In genomic region chr19:1163283-1163933, GRCh38 we compare ENCODE assay signal across 22 cellular contexts. TPM values are rescaled to one million over a fixed set of nuclear protein-coding genes. Genes with fewer than 3 reads are reported as not detected.
DNase-seq lines count a peak whose midpoint lies in the region; ATAC-seq, FAIRE-seq and TF ChIP-seq lines count a peak whose summit lies in the region.
"Had no signal": no experiment of that assay in that cellular context is flagged by ENCODE, and none has a peak within 500 bp of the region (broad histone marks: within the 10 kb centered on the region; RNA-seq: fewer than 3 reads in every experiment).

No MANE protein-coding gene starts in this region.

- POLR2A ChIA-PET in CD4-positive, alpha-beta T cell (lab: Charles Lee) = no interaction called here
- POLR2A ChIA-PET in HepG2 (lab: Yijun Ruan, JAX) = no interaction called here

- no peaks in the 10 kb centered on the region for H3K36me3 Mint-ChIP-seq in CD4-positive, alpha-beta T cell (ENCODE audit: low read depth)
- H3K36me3 Mint-ChIP-seq in chondrocyte (ENCODE audit: low read depth) = no peaks in the 10 kb centered on the region
- H3K36me3 Mint-ChIP-seq: activated naive CD4-positive, alpha-beta T cell treated with anti-CD3 and anti-CD28 coated beads, Interleukin-2, amount 50 U/mL, for 24 hours had no signal

- H3K36me3 ChIP-seq in HepG2 (replicated peaks in 1 of 2; ENCODE audit: control insufficient read depth in 1 of 2, insufficient read depth in 2 of 2, low read length in 2 of 2) = no peaks in the 10 kb centered on the region; a peak in 1 of 5 replicates

- no peak for TF ChIP-seq POLR2A in HepG2 (IDR thresholded peaks at IDR 0.05; ENCODE audit: insufficient read depth in 1 of 2, low read depth in 2 of 2, low read length in 2 of 2)
- TF ChIP-seq POLR2A in erythroblast (IDR thresholded peaks at IDR 0.05; ENCODE audit: low read length) = no peak

- H4K20me1 ChIP-seq in HepG2 (ENCODE audit: insufficient read depth, low read length) = peaks cover 12% of the 10 kb centered on the region

- H3K4me1 ChIP-seq in HepG2 (ENCODE audit: insufficient read depth, low read length) = peaks cover 20% of the 10 kb centered on the region

- DNase-seq in CD4-positive, alpha-beta T cell = no peak
- peak; percentile 91 for DNase-seq in chondrocyte (ENCODE audit: low spot score)
- DNase-seq in HepG2 (ENCODE audit: low spot score) = no peak
- DNase-seq in sciatic nerve (ENCODE audit: low spot score) = peak; percentile 66
- no peak for DNase-seq in erythroblast (lab: John Stamatoyannopoulos, UW)
- no peak for DNase-seq in activated CD4-positive, alpha-beta T cell treated with anti-CD3 and anti-CD28 coated beads for 48 hours
- DNase-seq in NCI-H345 (lab: John Stamatoyannopoulos, UW) = no peak
- DNase-seq: activated CD4-positive, alpha-beta T cell treated with anti-CD3 and anti-CD28 coated beads, Interleukin-2, amount 50 U/mL, for 48 hours; activated T-cell treated with anti-CD3 and anti-CD28 coated beads, Interleukin-2, amount 50 U/mL, for 1 hour; cortex of kidney; GF-D8; H9; MG63; NCI-H1694; NCI-H446 treated with DMSO at 0.1 percent for 48 hours; SHP77; sigmoid colon; stimulated activated CD4-positive, alpha-beta T cell treated with anti-CD3 and anti-CD28 coated beads, Interleukin-2, amount 100 ng/mL, for 24 hours; T-helper 1 cell had no signal

- no peaks in the 10 kb centered on the region for H3K27me3 ChIP-seq in CD4-positive, alpha-beta T cell (ENCODE audit: control insufficient read depth, insufficient read depth, low read length)
- no peaks in the 10 kb centered on the region for H3K27me3 ChIP-seq in HepG2 (ENCODE audit: control insufficient read depth in 1 of 2, insufficient read depth in 2 of 2, low read length in 2 of 2)
- H3K27me3 ChIP-seq: MG63, sigmoid colon had no signal

- H3K27ac ChIP-seq in CD4-positive, alpha-beta T cell (ENCODE audit: low read depth, low read length) = no peak overlapping the region
- no peak overlapping the region for H3K27ac ChIP-seq in HepG2 (ENCODE audit: extremely low read length, insufficient read depth, low read length)
- H3K27ac ChIP-seq: epithelial cell of prostate, sigmoid colon had no signal

- intact Hi-C loops in CD4-positive, alpha-beta T cell (cut with DNase I, micrococcal nuclease) = no loop called here
- intact Hi-C loops in HepG2 (cut with micrococcal nuclease; ENCODE audit: unreplicated experiment) (no loop called here), sciatic nerve (cut with DNase I) (no loop called here)

- no peak overlapping the region for H3K4me2 ChIP-seq in HepG2 (ENCODE audit: low read depth, low read length)

- no peak for ATAC-seq in CD4-positive, alpha-beta T cell (ENCODE audit: poor library complexity)
- no peak for ATAC-seq in HepG2
- ATAC-seq in sciatic nerve = no peak
- no peak for ATAC-seq in HG02642 (IDR thresholded peaks at IDR 0.05; ENCODE audit: poor library complexity, unreplicated experiment)

- TF ChIP-seq CTCF in CD4-positive, alpha-beta T cell (IDR thresholded peaks at IDR 0.05) = no peak
- no peak for TF ChIP-seq CTCF in chondrocyte (IDR thresholded peaks at IDR 0.05)
- no peak for TF ChIP-seq CTCF in HepG2 (CRISPR knock-in tag; IDR thresholded peaks at IDR 0.05)

- BruUV-seq in HepG2 (replicated peaks; lab: Mats Ljungman, UMichigan) = no TSS peak

- H3K27me3 Mint-ChIP-seq in CD4-positive, alpha-beta T cell = no peaks in the 10 kb centered on the region
- no peaks in the 10 kb centered on the region for H3K27me3 Mint-ChIP-seq in chondrocyte (ENCODE audit: low read depth)
- H3K27me3 Mint-ChIP-seq: activated naive CD4-positive, alpha-beta T cell treated with anti-CD3 and anti-CD28 coated beads, Interleukin-2, amount 50 U/mL, for 24 hours had no signal

- no peaks in the 10 kb centered on the region for H3K9me3 ChIP-seq in CD4-positive, alpha-beta T cell (ENCODE audit: control insufficient read depth, low read length)
- H3K9me3 ChIP-seq in HepG2 (ENCODE audit: low read length) = no peaks in the 10 kb centered on the region
- H3K9me3 ChIP-seq: MG63, sigmoid colon had no signal

- TF ChIP-seq RAD21 in HepG2 (CRISPR knock-in tag; IDR thresholded peaks at IDR 0.05) = no peak

- in situ Hi-C loops in HepG2 (cut with HindIII; ENCODE audit: extremely low pct_ligation_motif_present, low pct_unique_long_range_greater_than_20kb) = no loop called here

- CTCF ChIA-PET in CD4-positive, alpha-beta T cell (lab: Charles Lee) = interaction anchor here (1.5 kb wide), 1 partner anchor 50 kb away, joined by 3 read pairs; no protein-coding TSS in a partner anchor
- CTCF ChIA-PET in HepG2 (lab: Yijun Ruan, JAX; ENCODE audit: low intra/inter-chr PET ratio, low total read pairs) = no interaction called here

- no peak overlapping the region for H3K4me3 ChIP-seq in HepG2 (replicated peaks in 1 of 3; ENCODE audit: insufficient read depth in 1 of 3, low read depth in 2 of 3, low read length in 3 of 3)
- H3K4me3 ChIP-seq: MG63, sigmoid colon had no signal

- TF ChIP-seq EP300 in HepG2 (IDR thresholded peaks at IDR 0.05; ENCODE audit: low read depth in 2 of 2, low read length in 2 of 2) (no peak), HepG2 (CRISPR knock-in tag; IDR thresholded peaks at IDR 0.05; ENCODE audit: borderline replicate concordance) (no peak)

- peak overlapping the region; percentile 32 for H3K27ac Mint-ChIP-seq in CD4-positive, alpha-beta T cell
- no peak overlapping the region for H3K27ac Mint-ChIP-seq in chondrocyte (ENCODE audit: unreplicated experiment)
- H3K27ac Mint-ChIP-seq: H9 had no signal

- H3K79me2 ChIP-seq in HepG2 (ENCODE audit: insufficient read depth, low read length) = peaks cover 20% of the 10 kb centered on the region

- FAIRE-seq in HepG2 (lab: Jason Lieb, UNC) = no peak

- H3K4me1 Mint-ChIP-seq in CD4-positive, alpha-beta T cell (ENCODE audit: low read depth) = peaks cover 5% of the 10 kb centered on the region
- H3K4me1 Mint-ChIP-seq in chondrocyte (ENCODE audit: low read depth) = peaks cover 5% of the 10 kb centered on the region

- H3K9me3 Mint-ChIP-seq in CD4-positive, alpha-beta T cell = no peaks in the 10 kb centered on the region
- no peaks in the 10 kb centered on the region for H3K9me3 Mint-ChIP-seq in chondrocyte (ENCODE audit: low read depth)
- H3K9me3 Mint-ChIP-seq: activated naive CD4-positive, alpha-beta T cell treated with anti-CD3 and anti-CD28 coated beads, Interleukin-2, amount 50 U/mL, for 24 hours; H9 had no signal

- H3K4me3 Mint-ChIP-seq in CD4-positive, alpha-beta T cell = no peak overlapping the region
- no peak overlapping the region for H3K4me3 Mint-ChIP-seq in chondrocyte (ENCODE audit: unreplicated experiment)
- H3K4me3 Mint-ChIP-seq: activated naive CD4-positive, alpha-beta T cell treated with anti-CD3 and anti-CD28 coated beads, Interleukin-2, amount 50 U/mL, for 24 hours; H9 had no signal

- no peak overlapping the region for H2AFZ ChIP-seq in HepG2 (ENCODE audit: low read length)

- H3K9ac ChIP-seq in HepG2 (ENCODE audit: insufficient read depth, low read depth, low read length) = no peak overlapping the region

- WGBS in HepG2 (ENCODE audit: low lambda C conversion rate) = 98% methylated on average over 12 of the region's 41 CpGs

RNA-seq across cellular contexts. Expression of gene SBNO2, which starts 10.7 kb away (rescaled TPM):
- 100 to 1,000 TPM; 126 to 137 TPM for total RNA-seq in CD4-positive, alpha-beta T cell
- total RNA-seq in chondrocyte (25.9 to 46.0 TPM (median 45.6 TPM) in 3 replicates), HepG2 (2016; rRNA removed; fragmentation: Illumina TruSeq; extraction: Trizol) (5.8 and 10.4 TPM in 2 replicates), sciatic nerve (131 TPM)
- 3.3 and 3.8 TPM in 2 replicates for total RNA-seq in HepG2 (2016; cell fraction: cytosol; rRNA removed; fragmentation: Illumina TruSeq; extraction: Trizol; ENCODE audit: low read depth)
- total RNA-seq in HepG2 (2016; cell fraction: insoluble cytoplasmic fraction; rRNA removed; fragmentation: Illumina TruSeq; extraction: Trizol) = 6.5 and 12.4 TPM in 2 replicates
- 7.7 and 8.1 TPM in 2 replicates for total RNA-seq in HepG2 (2016; cell fraction: membrane; rRNA removed; fragmentation: Illumina TruSeq; extraction: Trizol)
- 10.4 and 12.1 TPM in 2 replicates for total RNA-seq in HepG2 (2016; cell fraction: nucleus; rRNA removed; fragmentation: Illumina TruSeq; extraction: Trizol)
- polyA plus RNA-seq in HepG2 (2011; rRNA removed) = 8.6 and 10.8 TPM in 2 replicates
- 4.1 and 8.0 TPM in 2 replicates for polyA plus RNA-seq in HepG2 (2011; cell fraction: cytosol; rRNA removed)
- polyA plus RNA-seq in HepG2 (2011; cell fraction: nucleus; rRNA removed) = 53.6 and 82.3 TPM in 2 replicates
- polyA plus RNA-seq in HepG2 (2012) = 10.8 and 11.3 TPM in 2 replicates
- 1.0 and 1.1 TPM in 2 replicates for polyA plus RNA-seq in HepG2 (2016; cell fraction: cytosol; fragmentation: Illumina TruSeq; extraction: Trizol; ENCODE audit: low read depth)
- 6.7 and 7.7 TPM in 2 replicates for polyA plus RNA-seq in HepG2 (2016; cell fraction: insoluble cytoplasmic fraction; fragmentation: Illumina TruSeq; extraction: Trizol; ENCODE audit: low read depth)
- 2.8 and 3.4 TPM in 2 replicates for polyA plus RNA-seq in HepG2 (2016; cell fraction: membrane; fragmentation: Illumina TruSeq; extraction: Trizol; ENCODE audit: low read depth)
- 33.1 and 36.3 TPM in 2 replicates for polyA plus RNA-seq in HepG2 (2016; cell fraction: nucleus; fragmentation: Illumina TruSeq; extraction: Trizol; ENCODE audit: insufficient read depth, low read depth)
- polyA minus RNA-seq in HepG2 (2011; rRNA and poly(A)+ RNA removed; ENCODE audit: low replicate concordance) = 21.5 and 30.2 TPM in 2 replicates
- polyA minus RNA-seq in HepG2 (2011; cell fraction: cytosol; rRNA and poly(A)+ RNA removed) = 9.8 and 12.0 TPM in 2 replicates
- 13.0 and 13.4 TPM in 2 replicates for polyA minus RNA-seq in HepG2 (2011; cell fraction: nucleus; rRNA and poly(A)+ RNA removed)

RNA-seq across cellular contexts. Expression of gene STK11, which starts 42.2 kb away (rescaled TPM):
- 10 to 100 TPM; 49.7 to 53.0 TPM for total RNA-seq in CD4-positive, alpha-beta T cell
- total RNA-seq in chondrocyte (41.1 to 44.5 TPM (median 42.3 TPM) in 3 replicates), HepG2 (2016; rRNA removed; fragmentation: Illumina TruSeq; extraction: Trizol) (28.4 and 43.6 TPM in 2 replicates), sciatic nerve (57.2 TPM)
- total RNA-seq in HepG2 (2016; cell fraction: cytosol; rRNA removed; fragmentation: Illumina TruSeq; extraction: Trizol; ENCODE audit: low read depth) = 18.3 and 20.2 TPM in 2 replicates
- 23.3 and 42.4 TPM in 2 replicates for total RNA-seq in HepG2 (2016; cell fraction: insoluble cytoplasmic fraction; rRNA removed; fragmentation: Illumina TruSeq; extraction: Trizol)
- 47.5 and 49.4 TPM in 2 replicates for total RNA-seq in HepG2 (2016; cell fraction: membrane; rRNA removed; fragmentation: Illumina TruSeq; extraction: Trizol)
- total RNA-seq in HepG2 (2016; cell fraction: nucleus; rRNA removed; fragmentation: Illumina TruSeq; extraction: Trizol) = 33.1 and 35.0 TPM in 2 replicates
- 27.5 and 40.8 TPM in 2 replicates for polyA plus RNA-seq in HepG2 (2011; rRNA removed)
- 31.3 and 45.7 TPM in 2 replicates for polyA plus RNA-seq in HepG2 (2011; cell fraction: cytosol; rRNA removed)
- polyA plus RNA-seq in HepG2 (2011; cell fraction: nucleus; rRNA removed) = 143 and 178 TPM in 2 replicates
- 38.3 and 41.3 TPM in 2 replicates for polyA plus RNA-seq in HepG2 (2012)
- 12.4 and 14.0 TPM in 2 replicates for polyA plus RNA-seq in HepG2 (2016; cell fraction: cytosol; fragmentation: Illumina TruSeq; extraction: Trizol; ENCODE audit: low read depth)
- 24.8 and 28.5 TPM in 2 replicates for polyA plus RNA-seq in HepG2 (2016; cell fraction: insoluble cytoplasmic fraction; fragmentation: Illumina TruSeq; extraction: Trizol; ENCODE audit: low read depth)
- 31.5 and 34.3 TPM in 2 replicates for polyA plus RNA-seq in HepG2 (2016; cell fraction: membrane; fragmentation: Illumina TruSeq; extraction: Trizol; ENCODE audit: low read depth)
- 76.9 and 78.9 TPM in 2 replicates for polyA plus RNA-seq in HepG2 (2016; cell fraction: nucleus; fragmentation: Illumina TruSeq; extraction: Trizol; ENCODE audit: insufficient read depth, low read depth)
- 2.2 and 54.9 TPM in 2 replicates for polyA minus RNA-seq in HepG2 (2011; rRNA and poly(A)+ RNA removed; ENCODE audit: low replicate concordance)
- 24.1 and 27.3 TPM in 2 replicates for polyA minus RNA-seq in HepG2 (2011; cell fraction: cytosol; rRNA and poly(A)+ RNA removed)
- polyA minus RNA-seq in HepG2 (2011; cell fraction: nucleus; rRNA and poly(A)+ RNA removed) = 21.8 and 30.2 TPM in 2 replicates

RNA-seq across cellular contexts. Expression of gene GPX4, which starts 59.6 kb away (rescaled TPM):
- total RNA-seq in CD4-positive, alpha-beta T cell = 100 to 1,000 TPM; 174 to 175 TPM
- total RNA-seq in chondrocyte (240 to 246 TPM (median 245 TPM) in 3 replicates), HepG2 (2016; rRNA removed; fragmentation: Illumina TruSeq; extraction: Trizol) (426 and 535 TPM in 2 replicates), sciatic nerve (239 TPM)
- total RNA-seq in HepG2 (2016; cell fraction: cytosol; rRNA removed; fragmentation: Illumina TruSeq; extraction: Trizol; ENCODE audit: low read depth) = 2,785 and 3,522 TPM in 2 replicates
- 340 and 561 TPM in 2 replicates for total RNA-seq in HepG2 (2016; cell fraction: insoluble cytoplasmic fraction; rRNA removed; fragmentation: Illumina TruSeq; extraction: Trizol)
- total RNA-seq in HepG2 (2016; cell fraction: membrane; rRNA removed; fragmentation: Illumina TruSeq; extraction: Trizol) = 1,902 and 2,313 TPM in 2 replicates
- 168 and 177 TPM in 2 replicates for total RNA-seq in HepG2 (2016; cell fraction: nucleus; rRNA removed; fragmentation: Illumina TruSeq; extraction: Trizol)
- 613 and 728 TPM in 2 replicates for polyA plus RNA-seq in HepG2 (2011; rRNA removed)
- polyA plus RNA-seq in HepG2 (2011; cell fraction: cytosol; rRNA removed) = 837 and 1,257 TPM in 2 replicates
- polyA plus RNA-seq in HepG2 (2011; cell fraction: nucleus; rRNA removed) = 557 and 562 TPM in 2 replicates
- 539 and 705 TPM in 2 replicates for polyA plus RNA-seq in HepG2 (2012)
- polyA plus RNA-seq in HepG2 (2016; cell fraction: cytosol; fragmentation: Illumina TruSeq; extraction: Trizol; ENCODE audit: low read depth) = 3,701 and 4,930 TPM in 2 replicates
- 454 and 583 TPM in 2 replicates for polyA plus RNA-seq in HepG2 (2016; cell fraction: insoluble cytoplasmic fraction; fragmentation: Illumina TruSeq; extraction: Trizol; ENCODE audit: low read depth)
- 2,313 and 2,706 TPM in 2 replicates for polyA plus RNA-seq in HepG2 (2016; cell fraction: membrane; fragmentation: Illumina TruSeq; extraction: Trizol; ENCODE audit: low read depth)
- 387 and 420 TPM in 2 replicates for polyA plus RNA-seq in HepG2 (2016; cell fraction: nucleus; fragmentation: Illumina TruSeq; extraction: Trizol; ENCODE audit: insufficient read depth, low read depth)
- 195 and 435 TPM in 2 replicates for polyA minus RNA-seq in HepG2 (2011; rRNA and poly(A)+ RNA removed; ENCODE audit: low replicate concordance)
- 211 and 241 TPM in 2 replicates for polyA minus RNA-seq in HepG2 (2011; cell fraction: cytosol; rRNA and poly(A)+ RNA removed)
- 51.6 and 73.4 TPM in 2 replicates for polyA minus RNA-seq in HepG2 (2011; cell fraction: nucleus; rRNA and poly(A)+ RNA removed)

Comparison
In these comparisons a context has a peak if more than half of its experiments do, and no peak if none do; other contexts are left out.
1. DNase-seq: peak in chondrocyte (single experiment) and sciatic nerve (single experiment); none in CD4-positive, alpha-beta T cell (0 of 10), HepG2 (single experiment), erythroblast (0 of 2), activated CD4-positive, alpha-beta T cell treated with anti-CD3 and anti-CD28 coated beads for 48 hours (single experiment) and NCI-H345 (single experiment).